In the genomic region with DNA sequence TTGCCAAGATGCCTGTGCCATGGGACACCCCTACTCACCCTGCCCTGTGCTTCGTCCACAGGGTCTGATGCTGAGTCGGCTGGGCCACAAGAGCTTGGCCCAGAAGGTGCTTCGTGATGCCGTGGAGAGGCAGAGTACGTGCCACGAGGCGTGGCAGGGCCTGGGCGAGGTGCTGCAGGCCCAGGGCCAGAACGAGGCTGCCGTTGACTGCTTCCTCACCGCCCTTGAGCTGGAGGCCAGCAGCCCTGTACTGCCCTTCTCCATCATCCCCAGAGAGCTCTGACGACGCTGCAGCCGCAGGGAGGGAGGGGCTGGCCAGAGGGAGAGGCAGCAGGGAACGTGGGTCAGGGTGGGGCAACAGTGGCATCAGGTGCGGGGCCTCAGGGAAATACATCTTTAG, we compare ENCODE assay signal across 15 cellular contexts.
DNase-seq lines count a peak whose midpoint lies in the region; ATAC-seq, FAIRE-seq and TF ChIP-seq lines count a peak whose summit lies in the region.
"Had no signal": no experiment of that assay in that cellular context is flagged by ENCODE, and none has a peak within 500 bp of the region (broad histone marks: within the 10 kb centered on the region; RNA-seq: fewer than 3 reads in every experiment).

No MANE protein-coding gene starts in this region.

- TF ChIP-seq POLR2A in A549 (IDR thresholded peaks at IDR 0.05; ENCODE audit: low read length): no peak
- no peak for TF ChIP-seq POLR2A in gastrocnemius medialis (IDR thresholded peaks at IDR 0.05)

- H3K9me3 ChIP-seq in A549 (no peaks in the 10 kb centered on the region), gastrocnemius medialis (no peaks in the 10 kb centered on the region)

- DNase-seq in A549 (ENCODE audit: low read depth in 1 of 2, low spot score in 1 of 2) (no peak), RWPE1 (ENCODE audit: low spot score) (no peak), left ventricle myocardium superior (peak; percentile 41), gastrocnemius medialis (no peak)
- no peak for DNase-seq in stimulated activated naive CD4-positive, alpha-beta T cell treated with Interleukin-2 at 50 U/mL for 16 hours (lab: John Stamatoyannopoulos, UW)
- DNase-seq in central memory CD4-positive, alpha-beta T cell: no peak
- DNase-seq: DND-41, erythroblast, NCI-H1436, NCI-H510A treated with DMSO at 0.1 percent for 48 hours, RPMI8226, T-helper 9 cell had no signal

- CTCF ChIA-PET in A549 (lab: Yijun Ruan, JAX) (interaction anchor here (1.2 to 3.5 kb wide), 4 partner anchors 43 to 250 kb away, joined by 4 to 15 read pairs (median 6); no protein-coding TSS in a partner anchor), RWPE1 (lab: Yijun Ruan, JAX) (interaction anchor here (1.0 to 1.1 kb wide), 2 partner anchors 250 to 261 kb away, joined by 3 read pairs; no protein-coding TSS in a partner anchor)

- H3K27me3 ChIP-seq in gastrocnemius medialis: no peaks in the 10 kb centered on the region

- FAIRE-seq in A549 (lab: Jason Lieb, UNC): no peak
- FAIRE-seq: GM12878 had no signal

- in situ Hi-C loops in gastrocnemius medialis (cut with MboI; ENCODE audit: low sequenced_read_pairs in 4 of 4): no loop called here

- 94% methylated on average over 16 of the region's 16 CpGs for WGBS in A549 (ENCODE audit: missing lambda C conversion rate)

- ATAC-seq in A549 (no peak), left ventricle myocardium superior (no peak), gastrocnemius medialis (no peak), HG03432 (IDR thresholded peaks at IDR 0.05; ENCODE audit: unreplicated experiment) (no peak), GM21526 (IDR thresholded peaks at IDR 0.05; ENCODE audit: low FRiP score, unreplicated experiment) (no peak)
- ATAC-seq: GM12878 had no signal

- peak overlapping the region; percentile 90 to 98 for H3K27ac ChIP-seq in A549
- H3K27ac ChIP-seq in RWPE1: peak overlapping the region; percentile 83
- peak overlapping the region; percentile 78 to 84 (median 79) for H3K27ac ChIP-seq in gastrocnemius medialis

- H3K4me2 ChIP-seq in A549: no peak overlapping the region

- H3K4me1 ChIP-seq in A549: peaks cover 82% of the 10 kb centered on the region
- H3K4me1 ChIP-seq in gastrocnemius medialis: peaks cover 47 to 48% of the 10 kb centered on the region in 2 donors

- no peak for TF ChIP-seq EP300 in A549 (IDR thresholded peaks at IDR 0.05)

- no peaks in the 10 kb centered on the region for H3K36me3 ChIP-seq in gastrocnemius medialis

- H3K4me3 ChIP-seq in A549: no peak overlapping the region
- no peak overlapping the region for H3K4me3 ChIP-seq in gastrocnemius medialis
- H3K4me3 ChIP-seq: GM12878 had no signal

- intact Hi-C loops in left ventricle myocardium superior (cut with micrococcal nuclease): no loop called here
- intact Hi-C loops in gastrocnemius medialis (cut with DNase I; ENCODE audit: low total_unique reads): loop anchor here (10.0 kb wide), 2 partner anchors 251 to 1441 kb away; no protein-coding TSS in a partner anchor

- POLR2A ChIA-PET in A549 (lab: Yijun Ruan, JAX) (no interaction called here), RWPE1 (lab: Yijun Ruan, JAX; ENCODE audit: low non-redundant PET) (no interaction called here)

- no peak for TF ChIP-seq RAD21 in A549 (conservative IDR thresholded peaks at IDR 0.05 in 1 of 2, IDR thresholded peaks at IDR 0.05 in 1 of 2)

- TF ChIP-seq CTCF in A549 (IDR thresholded peaks at IDR 0.05): no peak
- no peak for TF ChIP-seq CTCF in RWPE1 (conservative IDR thresholded peaks at IDR 0.05; ENCODE audit: low read depth)
- TF ChIP-seq CTCF in gastrocnemius medialis (IDR thresholded peaks at IDR 0.05 in 4 of 5, conservative IDR thresholded peaks at IDR 0.05 in 1 of 5): no peak

TF ChIP-seq in A549, 52 proteins besides CTCF, POLR2A, EP300 and RAD21:
- no peak for TF ChIP-seq ZFP36 (IDR thresholded peaks at IDR 0.05; ENCODE audit: borderline replicate concordance, partially characterized antibody)
- no peak for TF ChIP-seq TFCP2L1 (CRISPR knock-in tag; IDR thresholded peaks at IDR 0.05)
- no peak for TF ChIP-seq NPAS2 (CRISPR knock-in tag; IDR thresholded peaks at IDR 0.05; ENCODE audit: borderline replicate concordance)
- TF ChIP-seq CBX2 (IDR thresholded peaks at IDR 0.05; ENCODE audit: borderline replicate concordance, low read depth): no peak
- TF ChIP-seq PBX3 (IDR thresholded peaks at IDR 0.05): no peak
- no peak for TF ChIP-seq ZC3H11A (IDR thresholded peaks at IDR 0.05)
TF ChIP-seq in A549: peak in this region for 0.
